Comparison of ENCODE assay signal across 7 cellular contexts in genomic region chr6:27132282-27132531, GRCh38.
DNase-seq lines count a peak whose midpoint lies in the region; ATAC-seq and TF ChIP-seq lines count a peak whose summit lies in the region.
"Not testable (repeated sequence)": the region's sequence is repeated elsewhere in the genome, so short reads cannot be mapped to it uniquely, and the experiment has no call there.

No MANE protein-coding gene starts in this region.

- ATAC-seq in GM18502 (IDR thresholded peaks at IDR 0.05; ENCODE audit: poor library complexity, unreplicated experiment), result peak; percentile 7
- ATAC-seq in HG03571 (IDR thresholded peaks at IDR 0.05; ENCODE audit: unreplicated experiment), result peak; percentile 4
- peak; percentile 8 for ATAC-seq in RWPE2 (ENCODE audit: low read depth)
- ATAC-seq in psoas muscle, result peak in 2 of 4 donors; percentile 1 to 17

- H3K4me3 ChIP-seq in RWPE2 (ENCODE audit: severe bottlenecking) (peak overlapping the region; percentile 51), cardiac fibroblast (replicated peaks in 1 of 2; ENCODE audit: low read depth in 2 of 2, low read length in 2 of 2) (peak overlapping the region; percentile 58 to 69), iPS-18a (ENCODE audit: low read length) (peak overlapping the region; percentile 86), psoas muscle (peak overlapping the region; percentile 67)

- H3K27ac ChIP-seq in RWPE2 (ENCODE audit: poor library complexity, severe bottlenecking), result peak overlapping the region; percentile 96
- H3K27ac ChIP-seq in iPS-18a (ENCODE audit: low read length), result peak overlapping the region; percentile 50
- peak overlapping the region; percentile 74 for H3K27ac ChIP-seq in psoas muscle

- H3K27me3 ChIP-seq in RWPE2 (ENCODE audit: insufficient read depth, poor library complexity, severe bottlenecking); iPS-18a (ENCODE audit: control insufficient read depth, insufficient read depth, low read length); psoas muscle (ENCODE audit: insufficient read depth in 3 of 3, low read length in 2 of 3): not testable (repeated sequence)

- peak overlapping the region; percentile 98 for H3K9ac ChIP-seq in iPS-18a (ENCODE audit: low read length)

- DNase-seq in H4 (ENCODE audit: low spot score) (peak; percentile 62), cardiac fibroblast (ENCODE audit: low read depth in 2 of 2) (peak; percentile 37 to 75)
- DNase-seq in RWPE2 (ENCODE audit: low spot score); psoas muscle: not testable (repeated sequence)

- WGBS in psoas muscle, 3 donors, result 0 to 1% (median 0%) methylated on average over 14 of the region's 14 CpGs

- intact Hi-C loops in psoas muscle (cut with DNase I), result loop anchor here in 1 of 2 donors (10.0 kb wide), 1 partner anchor 1107 kb away; a partner anchor contains a TSS

- TF ChIP-seq CTCF in RWPE2 (IDR thresholded peaks at IDR 0.05; ENCODE audit: poor library complexity, severe bottlenecking); cardiac fibroblast (IDR thresholded peaks at IDR 0.05; ENCODE audit: low read depth, low read length); psoas muscle (IDR thresholded peaks at IDR 0.05): not testable (repeated sequence)

- not testable (repeated sequence) for H3K9me3 ChIP-seq in RWPE2 (ENCODE audit: severe bottlenecking); iPS-18a (ENCODE audit: control insufficient read depth, low read depth, low read length); psoas muscle

- H3K4me1 ChIP-seq in RWPE2 (ENCODE audit: insufficient read depth, poor library complexity, severe bottlenecking) (peaks cover 10% of the 10 kb centered on the region), iPS-18a (ENCODE audit: control insufficient read depth, low read depth, low read length) (peaks cover 41% of the 10 kb centered on the region)
- not testable (repeated sequence) for H3K4me1 ChIP-seq in psoas muscle

- not testable (repeated sequence) for H3K36me3 ChIP-seq in RWPE2 (ENCODE audit: low read depth); iPS-18a (ENCODE audit: control insufficient read depth, low read depth, low read length); psoas muscle (ENCODE audit: insufficient read depth in 1 of 2, low read depth in 1 of 2)
